ENCODE assay signal across 8 cellular contexts in the genomic region with DNA sequence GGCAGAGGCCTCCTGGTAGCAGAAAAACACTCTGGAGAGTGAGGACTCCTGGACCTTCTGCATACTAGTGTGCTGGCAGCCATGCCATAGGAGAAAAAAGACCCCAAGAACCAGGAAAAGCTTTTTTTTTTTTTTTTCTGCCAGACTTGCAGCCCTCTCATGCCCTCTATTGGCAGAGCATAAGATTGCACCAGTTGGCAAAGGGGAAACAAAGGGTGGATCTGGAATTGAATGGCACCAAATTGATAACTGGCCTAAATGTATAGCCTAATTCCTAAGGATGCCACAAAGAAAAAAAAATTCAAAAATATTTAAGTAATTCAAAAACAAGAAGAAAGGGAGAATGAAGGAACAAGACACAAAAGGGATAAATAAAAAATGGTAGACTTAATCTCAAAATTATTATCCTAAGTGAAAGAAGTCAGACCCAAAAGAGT.
DNase-seq lines count a peak whose midpoint lies in the region; ATAC-seq, FAIRE-seq and TF ChIP-seq lines count a peak whose summit lies in the region.

No MANE protein-coding gene starts in this region.

- no peak for FAIRE-seq in GM19239 (lab: Jason Lieb, UNC)

- H3K27me3 ChIP-seq in gastroesophageal sphincter = no peaks in the 10 kb centered on the region
- H3K27me3 ChIP-seq in sigmoid colon = no peaks in the 10 kb centered on the region

- TF ChIP-seq CTCF in CD14-positive monocyte (IDR thresholded peaks at IDR 0.05) (peak; percentile 81), gastroesophageal sphincter (IDR thresholded peaks at IDR 0.05) (peak; percentile 6 to 48 (median 13)), sigmoid colon (IDR thresholded peaks at IDR 0.05) (peak in 2 of 4 experiments; percentile 35 to 49)

- no peak overlapping the region for H3K27ac Mint-ChIP-seq in CD14-positive monocyte

- peaks cover 0 to 1% (median 0%) of the 10 kb centered on the region in 3 donors for H3K27me3 Mint-ChIP-seq in CD14-positive monocyte (ENCODE audit: low read depth in 3 of 3)

- H3K36me3 ChIP-seq in gastroesophageal sphincter (no peaks in the 10 kb centered on the region), sigmoid colon (no peaks in the 10 kb centered on the region)

- H3K27ac ChIP-seq in gastroesophageal sphincter (no peak overlapping the region), sigmoid colon (no peak overlapping the region)

- H3K9me3 Mint-ChIP-seq in CD14-positive monocyte = peaks cover 0 to 8% (median 3%) of the 10 kb centered on the region in 7 donors

- no peaks in the 10 kb centered on the region for H3K36me3 Mint-ChIP-seq in CD14-positive monocyte

- H3K4me3 Mint-ChIP-seq in CD14-positive monocyte = no peak overlapping the region

- H3K9me3 ChIP-seq in gastroesophageal sphincter = peaks cover 0 to 24% (median 0%) of the 10 kb centered on the region in 3 donors
- H3K9me3 ChIP-seq in sigmoid colon = peaks cover 0 to 4% (median 0%) of the 10 kb centered on the region in 4 donors

- H3K4me1 ChIP-seq in gastroesophageal sphincter = no peaks in the 10 kb centered on the region
- H3K4me1 ChIP-seq in sigmoid colon = no peaks in the 10 kb centered on the region

- ATAC-seq in gastroesophageal sphincter (no peak), HG02973 (IDR thresholded peaks at IDR 0.05; ENCODE audit: unreplicated experiment) (no peak), HG02623 (IDR thresholded peaks at IDR 0.05; ENCODE audit: unreplicated experiment) (no peak)

- H3K4me3 ChIP-seq in gastroesophageal sphincter (no peak overlapping the region), sigmoid colon (no peak overlapping the region)

- DNase-seq in CD14-positive monocyte (ENCODE audit: low spot score) = no peak
- peak; percentile 4 for DNase-seq in GM19239 (ENCODE audit: insufficient read length, low spot score)
- DNase-seq in OCI-M1 (lab: John Stamatoyannopoulos, UW) = peak; percentile 62
- no peak for DNase-seq in sigmoid colon
- DNase-seq in UCSD-AML1 (lab: John Stamatoyannopoulos, UW; ENCODE audit: unreplicated experiment) = no peak

- no peaks in the 10 kb centered on the region for H3K4me1 Mint-ChIP-seq in CD14-positive monocyte

- TF ChIP-seq POLR2A in gastroesophageal sphincter (IDR thresholded peaks at IDR 0.05) = no peak
- no peak for TF ChIP-seq POLR2A in sigmoid colon (IDR thresholded peaks at IDR 0.05)

- TF ChIP-seq EP300 in gastroesophageal sphincter (IDR thresholded peaks at IDR 0.05) (no peak), sigmoid colon (IDR thresholded peaks at IDR 0.05) (no peak)

- intact Hi-C loops in CD14-positive monocyte (cut with micrococcal nuclease) (no loop called here), sigmoid colon (cut with DNase I) (no loop called here)

Comparison
In these comparisons a context has a peak if more than half of its experiments do, and no peak if none do; other contexts are left out.
1. DNase-seq: peak in GM19239 (single experiment) and OCI-M1 (single experiment); none in CD14-positive monocyte (single experiment), sigmoid colon (single experiment) and UCSD-AML1 (single experiment).